ENCODE assay signal across 16 cellular contexts in genomic region chr2:9141706-9142460, GRCh38.
DNase-seq lines count a peak whose midpoint lies in the region; ATAC-seq and TF ChIP-seq lines count a peak whose summit lies in the region.
"Had no signal": no experiment of that assay in that cellular context is flagged by ENCODE, and none has a peak within 500 bp of the region (broad histone marks: within the 10 kb centered on the region; RNA-seq: fewer than 3 reads in every experiment).

No MANE protein-coding gene starts in this region.

- H3K36me3 Mint-ChIP-seq in endodermal cell (ENCODE audit: low read depth), result no peaks in the 10 kb centered on the region
- H3K36me3 Mint-ChIP-seq in natural killer cell, result no peaks in the 10 kb centered on the region
- H3K36me3 Mint-ChIP-seq: activated naive CD8-positive, alpha-beta T cell treated with anti-CD3 and anti-CD28 coated beads, Interleukin-2, amount 10 ng/mL, durations not matched to agents 7 days and 5 days; CD14-positive monocyte had no signal

- H3K9me3 Mint-ChIP-seq in endodermal cell (no peaks in the 10 kb centered on the region), natural killer cell (no peaks in the 10 kb centered on the region)
- H3K9me3 Mint-ChIP-seq: activated naive CD8-positive, alpha-beta T cell treated with anti-CD3 and anti-CD28 coated beads, Interleukin-2, amount 10 ng/mL, durations not matched to agents 7 days and 5 days; CD14-positive monocyte; central memory CD8-positive, alpha-beta T cell; dendritic cell treated with granulocyte-macrophage colony-stimulating factor and Interleukin-4, amounts not matched to agents 40 ng/mL and 50 ng/mL, for 4 days; nephron progenitor cell had no signal

- H3K4me2 ChIP-seq in GM23248 (ENCODE audit: unreplicated experiment), result no peak overlapping the region

- intact Hi-C loops in sigmoid colon (cut with DNase I), result loop anchor here (1.0 to 2.0 kb wide), 2 partner anchors 191 to 229 kb away; no protein-coding TSS in a partner anchor
- intact Hi-C loops in natural killer cell (cut with micrococcal nuclease), result loop anchor here (5.0 kb wide), 1 partner anchor 905 kb away; no protein-coding TSS in a partner anchor

- no peaks in the 10 kb centered on the region for H3K79me2 ChIP-seq in GM23248 (ENCODE audit: insufficient read depth)

- peaks cover 14% of the 10 kb centered on the region; the same call in 1 of the 2 replicates for H3F3A ChIP-seq in GM23248 (ENCODE audit: insufficient read depth)

- DNase-seq in GM23248 (no peak), NCI-H69 (lab: John Stamatoyannopoulos, UW) (peak; percentile 34), endodermal cell (no peak), sigmoid colon (no peak), natural killer cell (no peak), HCEC 1CT (no peak), Ammon's horn (ENCODE audit: low spot score) (no peak)
- DNase-seq: NCI-H1092 had no signal

- H3K27me3 ChIP-seq in GM23248 (replicated peaks; ENCODE audit: insufficient read depth) (no peaks in the 10 kb centered on the region), endodermal cell (ENCODE audit: control insufficient read depth, insufficient read depth, low read length, poor library complexity, severe bottlenecking) (peaks cover 9% of the 10 kb centered on the region), sigmoid colon (no peaks in the 10 kb centered on the region)
- H3K27me3 ChIP-seq: gastrocnemius medialis, ovary had no signal

- no peak overlapping the region for H2AFZ ChIP-seq in GM23248

- H3K4me3 ChIP-seq in GM23248, result no peak overlapping the region
- H3K4me3 ChIP-seq in endodermal cell (ENCODE audit: low read length), result no peak overlapping the region
- H3K4me3 ChIP-seq in sigmoid colon, result no peak overlapping the region
- H3K4me3 ChIP-seq: ovary had no signal

- H3K9ac ChIP-seq in GM23248, result peak overlapping the region; percentile 60
- no peak overlapping the region for H3K9ac ChIP-seq in endodermal cell (ENCODE audit: extremely low read depth, low read length, poor library complexity, severe bottlenecking)

- WGBS in GM23248 (ENCODE audit: low coverage in 1 of 2, low lambda C conversion rate in 2 of 2, missing lambda C conversion rate in 2 of 2), 2 experiments, result 89% methylated on average over 15 of the region's 15 CpGs
- WGBS in endodermal cell (ENCODE audit: insufficient coverage in 1 of 2, insufficient read length in 1 of 2), 2 experiments, result 92 to 95% methylated on average over 10 to 15 of the region's 15 CpGs
- 84 to 91% methylated on average over 15 of the region's 15 CpGs for WGBS in sigmoid colon, 2 donors

- H3K36me3 ChIP-seq in GM23248 (ENCODE audit: low read depth), result no peaks in the 10 kb centered on the region
- no peaks in the 10 kb centered on the region for H3K36me3 ChIP-seq in endodermal cell (ENCODE audit: control insufficient read depth, insufficient read depth, low read length)
- no peaks in the 10 kb centered on the region for H3K36me3 ChIP-seq in sigmoid colon
- H3K36me3 ChIP-seq: gastrocnemius medialis, ovary had no signal

- H3K27ac Mint-ChIP-seq in endodermal cell, result peak overlapping the region; percentile 68
- H3K27ac Mint-ChIP-seq in natural killer cell, result no peak overlapping the region
- H3K27ac Mint-ChIP-seq: activated naive CD8-positive, alpha-beta T cell treated with anti-CD3 and anti-CD28 coated beads, Interleukin-2, amount 10 ng/mL, durations not matched to agents 7 days and 5 days; nephron progenitor cell had no signal

- H3K27me3 Mint-ChIP-seq in endodermal cell (ENCODE audit: insufficient read depth) (peaks cover 61% of the 10 kb centered on the region), natural killer cell (ENCODE audit: low read depth in 2 of 2) (peaks cover 10 to 23% of the 10 kb centered on the region in 2 donors)

- peaks cover 35% of the 10 kb centered on the region for H3K4me1 Mint-ChIP-seq in endodermal cell
- H3K4me1 Mint-ChIP-seq in natural killer cell, result peaks cover 0 to 5% of the 10 kb centered on the region in 2 donors
- H3K4me1 Mint-ChIP-seq: activated naive CD8-positive, alpha-beta T cell treated with anti-CD3 and anti-CD28 coated beads, Interleukin-2, amount 10 ng/mL, durations not matched to agents 7 days and 5 days had no signal

- no peak overlapping the region for H3K4me3 Mint-ChIP-seq in endodermal cell
- H3K4me3 Mint-ChIP-seq in natural killer cell, result no peak overlapping the region
- H3K4me3 Mint-ChIP-seq: central memory CD8-positive, alpha-beta T cell; dendritic cell treated with granulocyte-macrophage colony-stimulating factor and Interleukin-4, amounts not matched to agents 40 ng/mL and 50 ng/mL, for 4 days had no signal

- no peak for ATAC-seq in natural killer cell
- no peak for ATAC-seq in GM21423 (IDR thresholded peaks at IDR 0.05; ENCODE audit: unreplicated experiment)

- in situ Hi-C loops in GM23248 (cut with MboI), result no loop called here

- TF ChIP-seq CTCF in endodermal cell (conservative IDR thresholded peaks at IDR 0.05), result no peak
- TF ChIP-seq CTCF in sigmoid colon (IDR thresholded peaks at IDR 0.05), result no peak
- TF ChIP-seq CTCF in natural killer cell (IDR thresholded peaks at IDR 0.05), result no peak

- H3K9me3 ChIP-seq in GM23248 (ENCODE audit: low read depth) (no peaks in the 10 kb centered on the region), endodermal cell (ENCODE audit: control insufficient read depth, low read length) (no peaks in the 10 kb centered on the region), sigmoid colon (no peaks in the 10 kb centered on the region)
- H3K9me3 ChIP-seq: gastrocnemius medialis, ovary had no signal

- H3K9me2 ChIP-seq in GM23248 (ENCODE audit: insufficient read depth), result no peaks in the 10 kb centered on the region

- TF ChIP-seq EP300 in sigmoid colon (IDR thresholded peaks at IDR 0.05), result no peak

- H3K27ac ChIP-seq in GM23248 (peak overlapping the region; percentile 62), endodermal cell (ENCODE audit: low read depth, low read length) (no peak overlapping the region), sigmoid colon (peak overlapping the region; percentile 51 to 78 (median 66))

- no peak for TF ChIP-seq POLR2A in sigmoid colon (IDR thresholded peaks at IDR 0.05)

- H3K4me1 ChIP-seq in GM23248 (ENCODE audit: insufficient read depth) (peaks cover 31% of the 10 kb centered on the region), endodermal cell (ENCODE audit: control insufficient read depth, insufficient read depth, low read length) (peaks cover 7% of the 10 kb centered on the region), sigmoid colon (peaks cover 0 to 21% (median 18%) of the 10 kb centered on the region in 4 donors)

- no peaks in the 10 kb centered on the region for H4K20me1 ChIP-seq in GM23248 (ENCODE audit: insufficient read depth)
